18 cellular contexts compared by ENCODE assay signal in genomic region chr3:85864896-85865295, GRCh38.
"Had no signal": no experiment of that assay in that cellular context is flagged by ENCODE, and none has a peak within 500 bp of the region (broad histone marks: within the 10 kb centered on the region; RNA-seq: fewer than 3 reads in every experiment).

No MANE protein-coding gene starts in this region.

- H3K4me3 ChIP-seq: gastrocnemius medialis, heart right ventricle, mucosa of descending colon, testis had no signal

- H3K27me3 Mint-ChIP-seq: activated CD4-positive, alpha-beta T cell treated with anti-CD3 and anti-CD28 coated beads, Interleukin-2, amount 10 ng/mL, durations not matched to agents 24 days and 14 days; activated naive CD8-positive, alpha-beta T cell; naive thymus-derived CD4-positive, alpha-beta T cell; stimulated activated naive CD8-positive, alpha-beta T cell treated with anti-CD3 and anti-CD28 coated beads, Interleukin-15, amount 100 ng/mL, for 72 hours; T-helper 17 cell had no signal

- H3K9me3 ChIP-seq: gastrocnemius medialis, heart right ventricle, mucosa of descending colon, neutrophil, testis had no signal

- H3K36me3 Mint-ChIP-seq: activated naive CD8-positive, alpha-beta T cell; naive thymus-derived CD4-positive, alpha-beta T cell had no signal

- H3K36me3 ChIP-seq: gastrocnemius medialis, heart right ventricle, neutrophil had no signal

- H3K27me3 ChIP-seq: gastrocnemius medialis, heart right ventricle, neutrophil, testis had no signal

- H3K27ac Mint-ChIP-seq: activated CD4-positive, alpha-beta T cell treated with anti-CD3 and anti-CD28 coated beads, Interleukin-2, amount 10 ng/mL, durations not matched to agents 24 days and 14 days; activated CD8-positive, alpha-beta T cell treated with anti-CD3 and anti-CD28 coated beads, Interleukin-2, amount 10 ng/mL, durations not matched to agents 7 days and 5 days; activated naive CD8-positive, alpha-beta T cell; naive thymus-derived CD4-positive, alpha-beta T cell; stimulated activated naive CD8-positive, alpha-beta T cell treated with anti-CD3 and anti-CD28 coated beads, Interleukin-15, amount 100 ng/mL, for 72 hours; T-helper 17 cell had no signal

- ATAC-seq: activated CD8-positive, alpha-beta T cell treated with anti-CD3 and anti-CD28 coated beads, Interleukin-2, amount 10 ng/mL, durations not matched to agents 7 days and 5 days; gastrocnemius medialis; heart right ventricle; left lobe of liver; mucosa of descending colon; naive thymus-derived CD4-positive, alpha-beta T cell; stimulated activated naive CD8-positive, alpha-beta T cell treated with anti-CD3 and anti-CD28 coated beads, Interleukin-15, amount 100 ng/mL, for 72 hours; T-helper 17 cell had no signal

- H3K27ac ChIP-seq: gastrocnemius medialis, heart right ventricle, neutrophil, parathyroid adenoma, testis had no signal

- H3K9ac ChIP-seq: parathyroid adenoma had no signal

- DNase-seq: activated CD4-positive, alpha-beta T cell treated with anti-CD3 and anti-CD28 coated beads, Interleukin-2, amount 10 ng/mL, durations not matched to agents 24 days and 14 days; activated CD8-positive, alpha-beta memory T cell treated with anti-CD3 and anti-CD28 coated beads, Interleukin-2, amount 50 U/mL, for 4 hours; activated CD8-positive, alpha-beta T cell treated with anti-CD3 and anti-CD28 coated beads, Interleukin-2, amount 10 ng/mL, durations not matched to agents 7 days and 5 days; activated gamma-delta T cell treated with Interleukin-2 at 50 U/mL for 16 hours; erythroblast; gastrocnemius medialis; heart right ventricle; mammary epithelial cell; mucosa of descending colon; naive thymus-derived CD4-positive, alpha-beta T cell; stimulated activated CD4-positive, alpha-beta T cell treated with anti-CD3 and anti-CD28 coated beads, Interleukin-1b, Interleukin-23, amount 100 ng/mL, for 48 hours; stimulated activated naive CD8-positive, alpha-beta T cell treated with anti-CD3 and anti-CD28 coated beads, Interleukin-15, amount 100 ng/mL, for 72 hours; T-helper 17 cell; testis had no signal

- H3K4me1 Mint-ChIP-seq: activated CD4-positive, alpha-beta T cell treated with anti-CD3 and anti-CD28 coated beads, Interleukin-2, amount 10 ng/mL, durations not matched to agents 24 days and 14 days; stimulated activated naive CD8-positive, alpha-beta T cell treated with anti-CD3 and anti-CD28 coated beads, Interleukin-15, amount 100 ng/mL, for 72 hours; T-helper 17 cell had no signal

- H3K9me3 Mint-ChIP-seq: activated CD4-positive, alpha-beta T cell treated with anti-CD3 and anti-CD28 coated beads, Interleukin-2, amount 10 ng/mL, durations not matched to agents 24 days and 14 days had no signal

- H2AFZ ChIP-seq: parathyroid adenoma had no signal

- H3K4me3 Mint-ChIP-seq: activated CD4-positive, alpha-beta T cell treated with anti-CD3 and anti-CD28 coated beads, Interleukin-2, amount 10 ng/mL, durations not matched to agents 24 days and 14 days; activated CD8-positive, alpha-beta T cell treated with anti-CD3 and anti-CD28 coated beads, Interleukin-2, amount 10 ng/mL, durations not matched to agents 7 days and 5 days; activated naive CD8-positive, alpha-beta T cell; naive thymus-derived CD4-positive, alpha-beta T cell; stimulated activated naive CD8-positive, alpha-beta T cell treated with anti-CD3 and anti-CD28 coated beads, Interleukin-15, amount 100 ng/mL, for 72 hours; T-helper 17 cell had no signal

- H3K4me1 ChIP-seq: gastrocnemius medialis, heart right ventricle, parathyroid adenoma, testis had no signal
